In genomic region chr4:124641715-124642380, GRCh38 we compare ENCODE assay signal across 12 cellular contexts.
A peak's percentile ranks its signal among the peaks of the same experiment; 100 is the strongest.
DNase-seq lines count a peak whose midpoint lies in the region; ATAC-seq, FAIRE-seq and TF ChIP-seq lines count a peak whose summit lies in the region.
"Had no signal": no experiment of that assay in that cellular context is flagged by ENCODE, and none has a peak within 500 bp of the region (broad histone marks: within the 10 kb centered on the region; RNA-seq: fewer than 3 reads in every experiment).

No MANE protein-coding gene starts in this region.

- DNase-seq in DMS 273 (lab: John Stamatoyannopoulos, UW; ENCODE audit: unreplicated experiment) (peak; percentile 2), DMS 273 treated with DMSO at 0.1 percent for 48 hours (lab: John Stamatoyannopoulos, UW) (no peak), KG1 (lab: John Stamatoyannopoulos, UW) (peak; percentile 45), astrocyte (ENCODE audit: low read depth) (peak; percentile 90), retinal pigment epithelial cell (ENCODE audit: low read depth) (peak; percentile 94), omental fat pad (ENCODE audit: low spot score) (no peak), activated gamma-delta T cell treated with Interleukin-2 at 50 U/mL for 16 hours (no peak)
- DNase-seq: activated naive CD8-positive, alpha-beta T cell treated with anti-CD3 and anti-CD28 coated beads, Interleukin-2, amount 10 ng/mL, durations not matched to agents 7 days and 5 days; Peyer's patch had no signal

- H3K4me1 Mint-ChIP-seq in astrocyte (ENCODE audit: low read depth, unreplicated experiment) = peaks cover 6% of the 10 kb centered on the region
- H3K4me1 Mint-ChIP-seq: activated naive CD8-positive, alpha-beta T cell treated with anti-CD3 and anti-CD28 coated beads, Interleukin-2, amount 10 ng/mL, durations not matched to agents 7 days and 5 days; memory B cell had no signal

- H3K9ac ChIP-seq in astrocyte (ENCODE audit: low read length) = no peak overlapping the region

- peak overlapping the region; percentile 62 for H3K4me2 ChIP-seq in astrocyte (ENCODE audit: low read length)

- peaks cover 2% of the 10 kb centered on the region for H3K36me3 Mint-ChIP-seq in astrocyte (ENCODE audit: low read depth, unreplicated experiment)
- H3K36me3 Mint-ChIP-seq: activated naive CD8-positive, alpha-beta T cell treated with anti-CD3 and anti-CD28 coated beads, Interleukin-2, amount 10 ng/mL, durations not matched to agents 7 days and 5 days; memory B cell had no signal

- H3K27me3 Mint-ChIP-seq in astrocyte (ENCODE audit: low read depth, unreplicated experiment) = no peaks in the 10 kb centered on the region
- H3K27me3 Mint-ChIP-seq: memory B cell had no signal

- peak overlapping the region; percentile 29 for H3K27ac ChIP-seq in astrocyte (ENCODE audit: low read depth, low read length)
- H3K27ac ChIP-seq: 22Rv1, Peyer's patch had no signal

- no peaks in the 10 kb centered on the region for H3K79me2 ChIP-seq in astrocyte (ENCODE audit: insufficient read depth, low read length)

- no peaks in the 10 kb centered on the region for H3K27me3 ChIP-seq in astrocyte (ENCODE audit: insufficient read depth, low read length)
- H3K27me3 ChIP-seq: Peyer's patch had no signal

- no peak overlapping the region for H3K4me3 ChIP-seq in astrocyte (ENCODE audit: insufficient read depth, low read depth, low read length)
- H3K4me3 ChIP-seq in retinal pigment epithelial cell (ENCODE audit: low read length) = peak overlapping the region; percentile 38
- H3K4me3 ChIP-seq: Peyer's patch had no signal

- H2AFZ ChIP-seq in astrocyte (ENCODE audit: low read depth, low read length) = no peak overlapping the region

- H3K4me1 ChIP-seq in astrocyte (ENCODE audit: insufficient read depth, low read length) = peaks cover 6% of the 10 kb centered on the region
- H3K4me1 ChIP-seq: Peyer's patch had no signal

- H3K4me3 Mint-ChIP-seq in astrocyte (ENCODE audit: unreplicated experiment) = no peak overlapping the region
- H3K4me3 Mint-ChIP-seq: activated naive CD8-positive, alpha-beta T cell treated with anti-CD3 and anti-CD28 coated beads, Interleukin-2, amount 10 ng/mL, durations not matched to agents 7 days and 5 days; memory B cell had no signal

- no peaks in the 10 kb centered on the region for H4K20me1 ChIP-seq in astrocyte (ENCODE audit: insufficient read depth, low read length)

- H3K27ac Mint-ChIP-seq in astrocyte (ENCODE audit: unreplicated experiment) = no peak overlapping the region
- H3K27ac Mint-ChIP-seq: activated naive CD8-positive, alpha-beta T cell treated with anti-CD3 and anti-CD28 coated beads, Interleukin-2, amount 10 ng/mL, durations not matched to agents 7 days and 5 days; memory B cell had no signal

- no peaks in the 10 kb centered on the region for H3K36me3 ChIP-seq in astrocyte (ENCODE audit: insufficient read depth, low read length)
- H3K36me3 ChIP-seq: Peyer's patch had no signal

- FAIRE-seq in astrocyte (lab: Jason Lieb, UNC) = peak; percentile 56

- no peaks in the 10 kb centered on the region for H3K9me3 Mint-ChIP-seq in astrocyte (ENCODE audit: unreplicated experiment)
- H3K9me3 Mint-ChIP-seq: activated naive CD8-positive, alpha-beta T cell treated with anti-CD3 and anti-CD28 coated beads, Interleukin-2, amount 10 ng/mL, durations not matched to agents 7 days and 5 days had no signal

- ATAC-seq in omental fat pad (ENCODE audit: low FRiP score) = no peak
- no peak for ATAC-seq in HG03571 (IDR thresholded peaks at IDR 0.05; ENCODE audit: unreplicated experiment)

- TF ChIP-seq CTCF in astrocyte (IDR thresholded peaks at IDR 0.05; ENCODE audit: insufficient read depth, low read depth, low read length) (no peak), retinal pigment epithelial cell (conservative IDR thresholded peaks at IDR 0.05; ENCODE audit: low read depth, low read length) (no peak), omental fat pad (IDR thresholded peaks at IDR 0.05) (no peak)

- H3K9me3 ChIP-seq in astrocyte (ENCODE audit: insufficient read depth, low read depth, low read length) = no peaks in the 10 kb centered on the region
- H3K9me3 ChIP-seq: Peyer's patch had no signal

Comparison
In these comparisons a context has a peak if more than half of its experiments do, and no peak if none do; other contexts are left out.
1. DNase-seq: peak in DMS 273 (single experiment), KG1 (single experiment), astrocyte (single experiment) and retinal pigment epithelial cell (single experiment); none in DMS 273 treated with DMSO at 0.1 percent for 48 hours (single experiment), omental fat pad (single experiment) and activated gamma-delta T cell treated with Interleukin-2 at 50 U/mL for 16 hours (single experiment).